30 cellular contexts compared by ENCODE assay signal in genomic region chr20:1202762-1203504, GRCh38. TPM values are rescaled to one million over a fixed set of nuclear protein-coding genes. Genes with fewer than 3 reads are reported as not detected.
"Had no signal": no experiment of that assay in that cellular context is flagged by ENCODE, and none has a peak within 500 bp of the region (broad histone marks: within the 10 kb centered on the region; RNA-seq: fewer than 3 reads in every experiment).

Gene C20orf202 (plus strand): TSS chr20:1203454. CDS start chr20:1203586, 132 bp downstream.

- H3K27ac Mint-ChIP-seq: activated CD4-positive, alpha-beta T cell treated with anti-CD3 and anti-CD28 coated beads, Interleukin-2, amount 10 ng/mL, durations not matched to agents 7 days and 5 days; activated CD8-positive, alpha-beta T cell treated with anti-CD3 and anti-CD28 coated beads for 36 hours; activated naive CD4-positive, alpha-beta T cell treated with anti-CD3 and anti-CD28 coated beads, Interleukin-2, amount 50 U/mL, for 24 hours; activated naive CD8-positive, alpha-beta T cell treated with anti-CD3 and anti-CD28 coated beads, Interleukin-2, amount 50 U/mL, for 24 hours; activated T-helper 2 cell treated with anti-CD3 and anti-CD28 coated beads, Interferon-gamma antibody, Interleukin-2, Interleukin-4, amounts not matched to agents 10 μg/mL and 5 μg/mL and 100 μg/mL, durations not matched to agents 14 hours and 24 hours and 36 hours; effector memory CD8-positive, alpha-beta T cell; nephron; stimulated activated effector memory CD8-positive, alpha-beta T cell treated with anti-CD3 and anti-CD28 coated beads, Interleukin-12 subunit alpha, Interleukin-12 subunit beta, amount 100 ng/mL, for 72 hours; WTC11 had no signal

- H3K4me2 ChIP-seq: hepatocyte had no signal

- H3K9me3 Mint-ChIP-seq: activated CD4-positive, alpha-beta T cell treated with anti-CD3 and anti-CD28 coated beads, Interleukin-2, amount 10 ng/mL, durations not matched to agents 7 days and 5 days; activated CD8-positive, alpha-beta T cell treated with anti-CD3 and anti-CD28 coated beads for 36 hours; activated naive CD4-positive, alpha-beta T cell treated with anti-CD3 and anti-CD28 coated beads, Interleukin-2, amount 50 U/mL, for 24 hours; activated naive CD8-positive, alpha-beta T cell treated with anti-CD3 and anti-CD28 coated beads, Interleukin-2, amount 50 U/mL, for 24 hours; activated T-helper 2 cell treated with anti-CD3 and anti-CD28 coated beads, Interferon-gamma antibody, Interleukin-2, Interleukin-4, amounts not matched to agents 10 μg/mL and 5 μg/mL and 100 μg/mL, durations not matched to agents 14 hours and 24 hours and 36 hours; effector memory CD8-positive, alpha-beta T cell; nephron; stimulated activated effector memory CD8-positive, alpha-beta T cell treated with anti-CD3 and anti-CD28 coated beads, Interleukin-12 subunit alpha, Interleukin-12 subunit beta, amount 100 ng/mL, for 72 hours; WTC11 had no signal

- DNase-seq: activated CD4-positive, alpha-beta T cell treated with anti-CD3 and anti-CD28 coated beads for 1 hour; activated CD4-positive, alpha-beta T cell treated with anti-CD3 and anti-CD28 coated beads, Interleukin-2, amount 10 ng/mL, durations not matched to agents 7 days and 5 days; activated CD8-positive, alpha-beta T cell treated with anti-CD3 and anti-CD28 coated beads for 36 hours; activated naive CD8-positive, alpha-beta T cell treated with anti-CD3 and anti-CD28 coated beads, Interleukin-2, amount 50 U/mL, for 24 hours; activated T-cell treated with anti-CD3 and anti-CD28 coated beads, Interleukin-2, amount 50 U/mL, for 48 hours; amygdala; caudate nucleus; cortex of kidney; effector memory CD8-positive, alpha-beta T cell; foreskin keratinocyte; mesenchymal stem cell; posterior cingulate gyrus; stimulated activated CD4-positive, alpha-beta T cell treated with anti-CD3 and anti-CD28 coated beads, Interleukin-4, amount 100 ng/mL, for 24 hours; stomach; T-helper 2 cell; tibial artery had no signal

- H3K27me3 ChIP-seq: hepatocyte, stomach had no signal

- H3K79me2 ChIP-seq: hepatocyte had no signal

- FAIRE-seq: endothelial cell of umbilical vein, keratinocyte, small intestine had no signal

- H3K4me1 ChIP-seq: foreskin keratinocyte, stomach, tibial artery had no signal

- H3K36me3 ChIP-seq: stomach, tibial artery had no signal

- H3K27ac ChIP-seq: foreskin keratinocyte, hepatocyte, stomach, tibial artery had no signal

- H3K36me3 Mint-ChIP-seq: activated naive CD4-positive, alpha-beta T cell treated with anti-CD3 and anti-CD28 coated beads, Interleukin-2, amount 50 U/mL, for 24 hours; stimulated activated effector memory CD8-positive, alpha-beta T cell treated with anti-CD3 and anti-CD28 coated beads, Interleukin-12 subunit alpha, Interleukin-12 subunit beta, amount 100 ng/mL, for 72 hours; WTC11 had no signal

- H3K4me1 Mint-ChIP-seq: nephron; stimulated activated effector memory CD8-positive, alpha-beta T cell treated with anti-CD3 and anti-CD28 coated beads, Interleukin-12 subunit alpha, Interleukin-12 subunit beta, amount 100 ng/mL, for 72 hours; WTC11 had no signal

- H3K9me3 ChIP-seq: stomach, tibial artery had no signal

- ATAC-seq: activated CD8-positive, alpha-beta T cell treated with anti-CD3 and anti-CD28 coated beads for 36 hours; activated naive CD8-positive, alpha-beta T cell treated with anti-CD3 and anti-CD28 coated beads, Interleukin-2, amount 50 U/mL, for 24 hours; effector memory CD8-positive, alpha-beta T cell; foreskin keratinocyte; sciatic nerve; stimulated activated effector memory CD8-positive, alpha-beta T cell treated with anti-CD3 and anti-CD28 coated beads, Interleukin-12 subunit alpha, Interleukin-12 subunit beta, amount 100 ng/mL, for 72 hours; WTC11 had no signal

- H2AFZ ChIP-seq: hepatocyte had no signal

- H3K4me3 ChIP-seq: hepatocyte, stomach, tibial artery had no signal

- H3K27me3 Mint-ChIP-seq: activated CD8-positive, alpha-beta T cell treated with anti-CD3 and anti-CD28 coated beads for 36 hours; activated naive CD4-positive, alpha-beta T cell treated with anti-CD3 and anti-CD28 coated beads, Interleukin-2, amount 50 U/mL, for 24 hours had no signal

- H3K4me3 Mint-ChIP-seq: activated CD4-positive, alpha-beta T cell treated with anti-CD3 and anti-CD28 coated beads, Interleukin-2, amount 10 ng/mL, durations not matched to agents 7 days and 5 days; activated CD8-positive, alpha-beta T cell treated with anti-CD3 and anti-CD28 coated beads for 36 hours; activated naive CD4-positive, alpha-beta T cell treated with anti-CD3 and anti-CD28 coated beads, Interleukin-2, amount 50 U/mL, for 24 hours; activated naive CD8-positive, alpha-beta T cell treated with anti-CD3 and anti-CD28 coated beads, Interleukin-2, amount 50 U/mL, for 24 hours; effector memory CD8-positive, alpha-beta T cell; nephron; stimulated activated effector memory CD8-positive, alpha-beta T cell treated with anti-CD3 and anti-CD28 coated beads, Interleukin-12 subunit alpha, Interleukin-12 subunit beta, amount 100 ng/mL, for 72 hours; WTC11 had no signal

RNA-seq across cellular contexts. Expression of gene C20orf202, which starts in this region (rescaled TPM):
- total RNA-seq: activated CD4-positive, alpha-beta T cell treated with anti-CD3 and anti-CD28 coated beads, Interleukin-2, amount 10 ng/mL, durations not matched to agents 7 days and 5 days; activated CD8-positive, alpha-beta T cell treated with anti-CD3 and anti-CD28 coated beads for 36 hours; activated T-helper 2 cell treated with anti-CD3 and anti-CD28 coated beads, Interferon-gamma antibody, Interleukin-2, Interleukin-4, amounts not matched to agents 10 μg/mL and 5 μg/mL and 100 μg/mL, durations not matched to agents 14 hours and 24 hours and 36 hours; chondrocyte; endothelial cell of umbilical vein; foreskin keratinocyte; mononuclear cell; myocyte; osteoblast; stomach had no signal
- polyA plus RNA-seq: endothelial cell of umbilical vein, foreskin keratinocyte, keratinocyte had no signal
